Comparison of ENCODE assay signal across 1 cellular context in genomic region chr3:138257986-138258385, GRCh38.
TF ChIP-seq lines count a peak whose summit lies in the region.

No MANE protein-coding gene starts in this region.

TF ChIP-seq in HEK293, 187 proteins besides CTCF, POLR2A, EP300 and RAD21 (continued from another document):
- no peak for TF ChIP-seq ZNF148 (tag by site-specific recombination; IDR thresholded peaks at IDR 0.05; ENCODE audit: borderline replicate concordance)
- no peak for TF ChIP-seq ZNF37A (tag by site-specific recombination; IDR thresholded peaks at IDR 0.05)
- no peak for TF ChIP-seq OSR2 (tag by site-specific recombination; IDR thresholded peaks at IDR 0.05)
